ENCODE assay signal across 8 cellular contexts in the genomic region with DNA sequence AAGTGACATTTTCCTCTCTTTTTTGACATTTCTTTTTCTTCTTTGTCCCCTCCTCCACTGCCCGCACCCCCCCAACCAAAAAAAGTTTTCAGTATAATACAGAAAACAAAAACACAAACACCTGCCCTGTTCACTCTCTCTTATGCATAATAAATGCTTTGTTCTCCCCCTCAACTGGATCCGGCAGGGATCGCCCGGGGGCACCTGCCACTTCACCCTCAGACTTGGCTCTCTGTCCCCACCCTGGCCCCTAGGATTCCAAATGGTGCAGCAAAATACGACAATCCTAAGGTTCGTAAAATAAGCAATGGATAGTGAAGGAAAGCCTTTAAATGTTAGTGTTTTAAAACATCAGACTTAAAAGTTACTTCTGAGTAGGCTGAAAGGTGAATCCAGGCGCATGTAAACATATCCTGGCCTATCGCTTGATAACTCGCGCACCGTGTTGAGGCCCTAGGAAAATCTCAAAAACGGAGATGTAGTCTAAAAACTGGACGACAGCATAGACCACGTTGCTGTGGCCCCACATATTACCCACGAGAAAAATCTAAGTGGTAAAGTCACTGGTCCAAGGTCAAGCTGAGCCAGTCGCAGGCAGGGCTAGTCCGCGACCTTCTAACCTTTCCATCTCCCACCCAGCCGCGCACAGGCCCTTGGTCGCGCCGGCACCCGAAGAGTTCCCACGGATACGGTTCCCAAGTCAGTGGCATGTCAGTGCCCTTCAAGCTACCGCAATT.
DNase-seq lines count a peak whose midpoint lies in the region; ATAC-seq and TF ChIP-seq lines count a peak whose summit lies in the region.

No MANE protein-coding gene starts in this region.

- H3K4me3 ChIP-seq in SJSA1 (peak overlapping the region; percentile 94), fibroblast of the aortic adventitia (ENCODE audit: low read depth, low read length) (peak overlapping the region; percentile 88), parathyroid adenoma (ENCODE audit: low read depth, low read length) (peak overlapping the region; percentile 94)

- no peaks in the 10 kb centered on the region for H3K27me3 ChIP-seq in SJSA1 (replicated peaks)
- H3K27me3 ChIP-seq in parathyroid adenoma (ENCODE audit: control insufficient read depth, insufficient read depth, low read length): no peaks in the 10 kb centered on the region

- peak overlapping the region; percentile 66 for H3K27ac ChIP-seq in SJSA1
- H3K27ac ChIP-seq in parathyroid adenoma: peak overlapping the region; percentile 75

- peak overlapping the region; percentile 93 for H3K4me2 ChIP-seq in parathyroid adenoma (ENCODE audit: low read length)

- peak overlapping the region; percentile 8 for H3K9ac ChIP-seq in parathyroid adenoma

- peak overlapping the region; percentile 89 for H2AFZ ChIP-seq in parathyroid adenoma

- peaks cover 29% of the 10 kb centered on the region for H3K79me2 ChIP-seq in parathyroid adenoma

- ATAC-seq in HG02642 (IDR thresholded peaks at IDR 0.05; ENCODE audit: poor library complexity, unreplicated experiment) (no peak), GM21381 (IDR thresholded peaks at IDR 0.05; ENCODE audit: unreplicated experiment) (no peak), GM21367 (IDR thresholded peaks at IDR 0.05; ENCODE audit: unreplicated experiment) (no peak)

- DNase-seq in Caki2 (ENCODE audit: low read depth): peak; percentile 46
- peak in 1 of 2 experiments; percentile 17 for DNase-seq in SJSA1 (ENCODE audit: low read depth in 1 of 2, low spot score in 2 of 2)
- DNase-seq in fibroblast of the aortic adventitia (ENCODE audit: low read depth): peak; percentile 52
- DNase-seq in Kasumi-1 (lab: John Stamatoyannopoulos, UW): no peak

- in situ Hi-C loops in Caki2 (cut with HindIII; ENCODE audit: low pct_unique_long_range_greater_than_20kb, low sequenced_read_pairs): no loop called here

- H3K36me3 ChIP-seq in SJSA1 (peaks cover 47% of the 10 kb centered on the region), parathyroid adenoma (ENCODE audit: control insufficient read depth, insufficient read depth, low read length) (no peaks in the 10 kb centered on the region)

- peaks cover 17% of the 10 kb centered on the region for H3K4me1 ChIP-seq in SJSA1 (replicated peaks)
- peaks cover 5% of the 10 kb centered on the region for H3K4me1 ChIP-seq in parathyroid adenoma

- H3K9me3 ChIP-seq in SJSA1 (replicated peaks) (no peaks in the 10 kb centered on the region), parathyroid adenoma (ENCODE audit: control insufficient read depth, low read length) (no peaks in the 10 kb centered on the region)

- TF ChIP-seq CTCF in fibroblast of the aortic adventitia (IDR thresholded peaks at IDR 0.05; ENCODE audit: insufficient read depth, low read length) (no peak), parathyroid adenoma (IDR thresholded peaks at IDR 0.05) (no peak)

Comparison
In these comparisons a context has a peak if more than half of its experiments do, and no peak if none do; other contexts are left out.
1. DNase-seq: peak in Caki2 (single experiment) and fibroblast of the aortic adventitia (single experiment); none in Kasumi-1 (0 of 2).
2. Peak in every context shown above with its lines, with median percentiles within 50 percentile points of each other: H3K4me3 ChIP-seq.